ENCODE assay signal across 27 cellular contexts in the genomic region with DNA sequence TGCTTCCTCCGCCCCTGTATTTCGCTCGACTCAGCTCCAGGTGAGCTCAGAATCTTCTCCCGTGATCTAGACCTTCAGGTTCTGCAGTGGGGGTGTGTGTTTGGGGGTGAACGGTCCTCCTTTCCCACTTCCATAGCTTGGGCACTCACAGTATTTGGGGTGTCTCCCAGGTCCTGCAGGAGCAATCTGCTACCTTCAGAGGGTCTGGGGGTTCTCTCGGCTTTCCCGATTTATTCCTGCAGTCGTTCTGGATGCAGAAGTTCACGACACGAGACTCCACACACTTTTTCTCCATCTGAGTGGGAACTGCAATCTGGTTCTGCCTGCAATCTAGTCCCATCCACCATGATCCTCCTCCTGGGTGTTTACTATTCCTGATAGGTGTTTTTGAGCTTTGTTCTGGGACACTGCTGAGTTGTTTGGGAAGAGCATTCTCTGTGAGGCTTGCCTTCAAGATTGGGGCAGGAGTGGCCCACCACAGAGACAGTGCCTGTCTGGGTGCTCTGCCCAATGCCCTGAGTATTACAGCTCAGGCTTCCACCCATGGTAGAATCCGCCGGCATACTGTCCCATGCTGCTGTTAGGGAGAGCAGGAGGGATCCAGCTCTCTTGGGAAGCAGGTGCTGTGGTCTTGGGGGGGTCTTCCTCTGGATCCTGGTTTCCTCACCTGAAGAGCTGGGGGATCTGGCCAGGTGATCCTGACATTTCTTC. TPM values are rescaled to one million over a fixed set of nuclear protein-coding genes. Genes with fewer than 3 reads are reported as not detected.
DNase-seq lines count a peak whose midpoint lies in the region; ATAC-seq and TF ChIP-seq lines count a peak whose summit lies in the region.
"Had no signal": no experiment of that assay in that cellular context is flagged by ENCODE, and none has a peak within 500 bp of the region (broad histone marks: within the 10 kb centered on the region; RNA-seq: fewer than 3 reads in every experiment).

No MANE protein-coding gene starts in this region.

- no peak overlapping the region for H2AFZ ChIP-seq in mammary epithelial cell (ENCODE audit: low read depth, low read length)

- H3K9me3 ChIP-seq in mammary epithelial cell (replicated peaks; ENCODE audit: insufficient read depth, low read length) (peaks cover 3% of the 10 kb centered on the region), spleen (peaks cover 0 to 5% (median 0%) of the 10 kb centered on the region in 8 donors)
- H3K9me3 ChIP-seq: ascending aorta, left lung, SJCRH30, testis had no signal

- CTCF ChIA-PET in MCF 10A (lab: Yijun Ruan, JAX) (no interaction called here), mammary epithelial cell (lab: Charles Lee; ENCODE audit: low non-redundant PET) (no interaction called here), Calu3 (lab: Charles Lee) (no interaction called here)

- dilution Hi-C loops in mammary epithelial cell (cut with HindIII; ENCODE audit: low sequenced_read_pairs) = no loop called here

- POLR2A ChIA-PET in MCF 10A (lab: Yijun Ruan, JAX) = no interaction called here

- H3K27me3 ChIP-seq in mammary epithelial cell (ENCODE audit: insufficient read depth, low read length) (no peaks in the 10 kb centered on the region), spleen (replicated peaks in 1 of 7) (peaks cover 0 to 41% (median 0%) of the 10 kb centered on the region in 7 donors)
- H3K27me3 ChIP-seq: ascending aorta, cardiac muscle cell, SJCRH30, testis had no signal

- H3K36me3 ChIP-seq in mammary epithelial cell (ENCODE audit: insufficient read depth, low read length) (no peaks in the 10 kb centered on the region), spleen (no peaks in the 10 kb centered on the region)
- H3K36me3 ChIP-seq: ascending aorta, cardiac muscle cell, left lung, SJCRH30 had no signal

- no peaks in the 10 kb centered on the region for H3K9me3 Mint-ChIP-seq in MCF 10A (ENCODE audit: unreplicated experiment)
- no peaks in the 10 kb centered on the region for H3K9me3 Mint-ChIP-seq in Calu3 (ENCODE audit: low read depth, unreplicated experiment)
- H3K9me3 Mint-ChIP-seq in glutamatergic neuron (ENCODE audit: unreplicated experiment) = peaks cover 2% of the 10 kb centered on the region

- H3K27ac Mint-ChIP-seq in MCF 10A (ENCODE audit: low read depth, unreplicated experiment) (peak overlapping the region; percentile 13), Calu3 (ENCODE audit: unreplicated experiment) (peak overlapping the region; percentile 58), glutamatergic neuron (ENCODE audit: unreplicated experiment) (no peak overlapping the region)
- H3K27ac Mint-ChIP-seq: activated naive CD8-positive, alpha-beta T cell; CD8-positive, alpha-beta memory T cell had no signal

- in situ Hi-C loops in mammary epithelial cell (cut with MboI; ENCODE audit: low sequenced_read_pairs in 2 of 2) (no loop called here), G401 (cut with HindIII; ENCODE audit: low sequenced_read_pairs) (no loop called here)

- 84% methylated on average over 12 of the region's 12 CpGs for WGBS in mammary epithelial cell (ENCODE audit: low coverage, missing lambda C conversion rate)
- WGBS in spleen, 5 donors = 89 to 92% (median 91%) methylated on average over 12 of the region's 12 CpGs

- peaks cover 23% of the 10 kb centered on the region for H3K27me3 Mint-ChIP-seq in MCF 10A (ENCODE audit: insufficient read depth, unreplicated experiment)
- H3K27me3 Mint-ChIP-seq in Calu3 (ENCODE audit: unreplicated experiment) = peaks cover 24% of the 10 kb centered on the region
- H3K27me3 Mint-ChIP-seq in glutamatergic neuron (ENCODE audit: unreplicated experiment) = peaks cover 1% of the 10 kb centered on the region

- H3K4me1 ChIP-seq in mammary epithelial cell (ENCODE audit: insufficient read depth, low read length) (peaks cover 15% of the 10 kb centered on the region), spleen (no peaks in the 10 kb centered on the region)
- H3K4me1 ChIP-seq: ascending aorta, left lung, SJCRH30, testis had no signal

- no TSS peak for BruUV-seq in MCF 10A (replicated peaks; lab: Mats Ljungman, UMichigan)
- BruUV-seq in mammary epithelial cell (replicated peaks; lab: Mats Ljungman, UMichigan) = no TSS peak
- no TSS peak for BruUV-seq in Calu3 (replicated peaks; lab: Mats Ljungman, UMichigan)

- peaks cover 11% of the 10 kb centered on the region for H3K4me1 Mint-ChIP-seq in MCF 10A (ENCODE audit: insufficient read depth, unreplicated experiment)
- H3K4me1 Mint-ChIP-seq in Calu3 (ENCODE audit: low read depth, unreplicated experiment) = peaks cover 19% of the 10 kb centered on the region
- H3K4me1 Mint-ChIP-seq in glutamatergic neuron (ENCODE audit: low read depth, unreplicated experiment) = no peaks in the 10 kb centered on the region

- H4K20me1 ChIP-seq in mammary epithelial cell (ENCODE audit: insufficient read depth, low read length) = no peaks in the 10 kb centered on the region

- intact Hi-C loops in MCF 10A (cut with micrococcal nuclease) (no loop called here), mammary epithelial cell (cut with micrococcal nuclease) (no loop called here), Calu3 (cut with micrococcal nuclease; ENCODE audit: unreplicated experiment) (no loop called here), sciatic nerve (cut with DNase I) (no loop called here), spleen (cut with DNase I; ENCODE audit: low total_unique reads) (no loop called here)

- H3K27ac ChIP-seq in mammary epithelial cell (ENCODE audit: insufficient read depth, low read depth, low read length) (no peak overlapping the region), coronary artery (no peak overlapping the region), spleen (no peak overlapping the region)
- H3K27ac ChIP-seq: ascending aorta, cardiac muscle cell, left lung, SJCRH30, testis had no signal

- H3K9ac ChIP-seq in mammary epithelial cell (ENCODE audit: insufficient read depth, low read length) = no peak overlapping the region

- no peak for ATAC-seq in sciatic nerve
- ATAC-seq: GM12878, left lung had no signal

- H3K79me2 ChIP-seq in mammary epithelial cell (ENCODE audit: insufficient read depth, low read length) = no peaks in the 10 kb centered on the region

- no peak overlapping the region for H3K4me2 ChIP-seq in mammary epithelial cell (ENCODE audit: insufficient read depth, low read depth, low read length)

- H3K36me3 Mint-ChIP-seq in MCF 10A (ENCODE audit: insufficient read depth, unreplicated experiment) (peaks cover 5% of the 10 kb centered on the region), Calu3 (ENCODE audit: insufficient read depth, unreplicated experiment) (no peaks in the 10 kb centered on the region), glutamatergic neuron (ENCODE audit: unreplicated experiment) (no peaks in the 10 kb centered on the region)

- H3K4me3 Mint-ChIP-seq in MCF 10A (ENCODE audit: unreplicated experiment) = no peak overlapping the region
- H3K4me3 Mint-ChIP-seq in Calu3 (ENCODE audit: low read depth, unreplicated experiment) = no peak overlapping the region
- H3K4me3 Mint-ChIP-seq in glutamatergic neuron (ENCODE audit: unreplicated experiment) = no peak overlapping the region
- H3K4me3 Mint-ChIP-seq: activated naive CD8-positive, alpha-beta T cell; CD8-positive, alpha-beta memory T cell had no signal

- TF ChIP-seq POLR2A in spleen (IDR thresholded peaks at IDR 0.05) = no peak

- DNase-seq in MCF 10A (ENCODE audit: unreplicated experiment) (no peak), mammary epithelial cell (no peak), Calu3 (no peak), coronary artery (ENCODE audit: low spot score) (peak; percentile 19), sciatic nerve (ENCODE audit: low spot score) (peak; percentile 23), glutamatergic neuron (no peak), G401 (ENCODE audit: low spot score) (no peak), spleen (no peak)
- DNase-seq: activated effector memory CD4-positive, alpha-beta T cell treated with anti-CD3 and anti-CD28 coated beads, Interleukin-2, amount 50 U/mL, for 16 hours; activated T-cell treated with anti-CD3 and anti-CD28 coated beads, Interleukin-2, amount 50 U/mL, for 1 hour; CD8-positive, alpha-beta memory T cell; cortex of kidney; DMS 273 treated with DMSO at 0.1 percent for 48 hours; effector memory CD4-positive, alpha-beta T cell; erythroblast; NCI-H1436; NCI-H2227 treated with DMSO at 0.1 percent for 48 hours; NCI-H526 treated with DMSO at 0.1 percent for 48 hours; stimulated activated naive CD4-positive, alpha-beta T cell; T-helper 9 cell; testis had no signal

- H3K4me3 ChIP-seq in mammary epithelial cell (replicated peaks in 1 of 3; ENCODE audit: insufficient read depth in 1 of 3, low read depth in 2 of 3, low read length in 3 of 3) = no peak overlapping the region
- no peak overlapping the region for H3K4me3 ChIP-seq in coronary artery
- no peak overlapping the region for H3K4me3 ChIP-seq in spleen
- H3K4me3 ChIP-seq: ascending aorta, cardiac muscle cell, GM12878, left lung, SJCRH30, testis had no signal

- TF ChIP-seq CTCF in MCF 10A (IDR thresholded peaks at IDR 0.05; ENCODE audit: unreplicated experiment) (no peak), mammary epithelial cell (conservative IDR thresholded peaks at IDR 0.05 in 1 of 2, IDR thresholded peaks at IDR 0.05 in 1 of 2; ENCODE audit: extremely low read depth in 1 of 2, insufficient read depth in 1 of 2, low read depth in 1 of 2, low read length in 2 of 2) (no peak), Calu3 (IDR thresholded peaks at IDR 0.05; ENCODE audit: unreplicated experiment) (no peak), coronary artery (IDR thresholded peaks at IDR 0.05) (no peak), glutamatergic neuron (IDR thresholded peaks at IDR 0.05; ENCODE audit: partially characterized antibody, unreplicated experiment) (no peak), spleen (IDR thresholded peaks at IDR 0.05 in 8 of 11, conservative IDR thresholded peaks at IDR 0.05 in 3 of 11) (no peak)

RNA-seq across cellular contexts. Expression of gene JAKMIP3, which starts 29.8 kb away (rescaled TPM):
- total RNA-seq in MCF 10A (2022) (not detected in 2 replicates), mammary epithelial cell (under 1 TPM; 0.07 to 0.50 TPM), Calu3 (2022) (0.05 TPM in 2 replicates), sciatic nerve (1.1 TPM), glutamatergic neuron (ENCODE audit: unreplicated experiment) (0.44 TPM), spleen (under 1 TPM; 0.13 to 0.92 (median 0.44) TPM)
- polyA plus RNA-seq in mammary epithelial cell (0.06 TPM), spleen (under 1 TPM; 0.06 to 0.13 (median 0.13) TPM)
- polyA minus RNA-seq in mammary epithelial cell = not detected
- total RNA-seq in G401 (2014; rRNA removed; shearing (Covaris generic)) = 0.27 TPM in 1 of 2 replicates, not detected in the other
- total RNA-seq: ascending aorta, GM12878, SJCRH30 had no signal
- polyA plus RNA-seq: CD8-positive, alpha-beta memory T cell had no signal

Comparison
In these comparisons a context has a peak if more than half of its experiments do, and no peak if none do; other contexts are left out.
1. DNase-seq: peak in coronary artery (single experiment) and sciatic nerve (single experiment); none in MCF 10A (single experiment), mammary epithelial cell (single experiment), Calu3 (single experiment), glutamatergic neuron (single experiment), G401 (single experiment) and spleen (single experiment).